In genomic region chr17:40516581-40517285, GRCh38 we compare ENCODE assay signal across 8 cellular contexts. TPM values are rescaled to one million over a fixed set of nuclear protein-coding genes. Genes with fewer than 3 reads are reported as not detected.
DNase-seq lines count a peak whose midpoint lies in the region; ATAC-seq and TF ChIP-seq lines count a peak whose summit lies in the region.

No MANE protein-coding gene starts in this region.

- H3K27ac ChIP-seq in esophagus squamous epithelium = peak overlapping the region; percentile 46 to 73 (median 56)

- peak; percentile 74 for ATAC-seq in GM18498 (IDR thresholded peaks at IDR 0.05; ENCODE audit: unreplicated experiment)
- ATAC-seq in activated CD4-positive, alpha-beta T cell treated with anti-CD3 and anti-CD28 coated beads for 36 hours = peak; percentile 76
- ATAC-seq in stimulated activated effector memory CD8-positive, alpha-beta T cell treated with anti-CD3 and anti-CD28 coated beads, Interleukin-12 subunit alpha, Interleukin-12 subunit beta, amount 100 ng/mL, for 72 hours = peak; percentile 89
- ATAC-seq in GM18870 (IDR thresholded peaks at IDR 0.05; ENCODE audit: unreplicated experiment) = no peak

- H3K9me3 Mint-ChIP-seq in activated CD4-positive, alpha-beta T cell treated with anti-CD3 and anti-CD28 coated beads for 36 hours (ENCODE audit: low read depth) = no peaks in the 10 kb centered on the region
- H3K9me3 Mint-ChIP-seq in stimulated activated effector memory CD8-positive, alpha-beta T cell treated with anti-CD3 and anti-CD28 coated beads, Interleukin-12 subunit alpha, Interleukin-12 subunit beta, amount 100 ng/mL, for 72 hours = no peaks in the 10 kb centered on the region

- no peaks in the 10 kb centered on the region for H3K36me3 ChIP-seq in esophagus squamous epithelium

- no peaks in the 10 kb centered on the region for H3K9me3 ChIP-seq in esophagus squamous epithelium

- CTCF ChIA-PET in activated CD4-positive, alpha-beta T cell treated with anti-CD3 and anti-CD28 coated beads for 36 hours (lab: Charles Lee) = interaction anchor here (0.7 to 5.2 kb wide), 6 partner anchors 11 to 61 kb away, joined by 3 to 35 read pairs (median 4); no protein-coding TSS in a partner anchor

- no peak for TF ChIP-seq CTCF in esophagus squamous epithelium (IDR thresholded peaks at IDR 0.05)

- peaks cover 57% of the 10 kb centered on the region for H3K4me1 Mint-ChIP-seq in activated CD4-positive, alpha-beta T cell treated with anti-CD3 and anti-CD28 coated beads for 36 hours
- H3K4me1 Mint-ChIP-seq in stimulated activated effector memory CD8-positive, alpha-beta T cell treated with anti-CD3 and anti-CD28 coated beads, Interleukin-12 subunit alpha, Interleukin-12 subunit beta, amount 100 ng/mL, for 72 hours = peaks cover 63% of the 10 kb centered on the region

- peaks cover 2% of the 10 kb centered on the region for H3K27me3 Mint-ChIP-seq in activated CD4-positive, alpha-beta T cell treated with anti-CD3 and anti-CD28 coated beads for 36 hours

- peak overlapping the region; percentile 76 for H3K4me3 Mint-ChIP-seq in activated CD4-positive, alpha-beta T cell treated with anti-CD3 and anti-CD28 coated beads for 36 hours
- peak overlapping the region; percentile 66 for H3K4me3 Mint-ChIP-seq in stimulated activated effector memory CD8-positive, alpha-beta T cell treated with anti-CD3 and anti-CD28 coated beads, Interleukin-12 subunit alpha, Interleukin-12 subunit beta, amount 100 ng/mL, for 72 hours

- POLR2A ChIA-PET in activated CD4-positive, alpha-beta T cell treated with anti-CD3 and anti-CD28 coated beads for 36 hours (lab: Charles Lee) = interaction anchor here (0.7 to 1.2 kb wide), 2 partner anchors 15 to 16 kb away, joined by 4 to 7 read pairs; no protein-coding TSS in a partner anchor

- peaks cover 19% of the 10 kb centered on the region for H3K36me3 Mint-ChIP-seq in activated CD4-positive, alpha-beta T cell treated with anti-CD3 and anti-CD28 coated beads for 36 hours (ENCODE audit: low read depth)
- peaks cover 6% of the 10 kb centered on the region for H3K36me3 Mint-ChIP-seq in stimulated activated effector memory CD8-positive, alpha-beta T cell treated with anti-CD3 and anti-CD28 coated beads, Interleukin-12 subunit alpha, Interleukin-12 subunit beta, amount 100 ng/mL, for 72 hours

- peak; percentile 40 for DNase-seq in KG1 (lab: John Stamatoyannopoulos, UW)
- DNase-seq in activated CD4-positive, alpha-beta T cell treated with anti-CD3 and anti-CD28 coated beads for 36 hours = peak; percentile 77
- DNase-seq in esophagus squamous epithelium (lab: John Stamatoyannopoulos, UW) = no peak
- DNase-seq in stimulated activated effector memory CD8-positive, alpha-beta T cell treated with anti-CD3 and anti-CD28 coated beads, Interleukin-12 subunit alpha, Interleukin-12 subunit beta, amount 100 ng/mL, for 72 hours (ENCODE audit: low spot score in 2 of 2) = peak; percentile 37 to 78
- no peak for DNase-seq in NCI-H2171 treated with DMSO at 0.1 percent for 48 hours (lab: John Stamatoyannopoulos, UW)
- no peak for DNase-seq in SK-N-DZ (ENCODE audit: low spot score)

- no peaks in the 10 kb centered on the region for H3K27me3 ChIP-seq in esophagus squamous epithelium

- intact Hi-C loops in activated CD4-positive, alpha-beta T cell treated with anti-CD3 and anti-CD28 coated beads for 36 hours (cut with DNase I, micrococcal nuclease) = loop anchor here (1.0 to 2.0 kb wide), 5 partner anchors 14 to 44 kb away; no protein-coding TSS in a partner anchor
- intact Hi-C loops in esophagus squamous epithelium (cut with DNase I) = no loop called here

- WGBS in esophagus squamous epithelium, 2 donors = 15 to 16% methylated on average over 2 to 3 of the region's 3 CpGs

- H3K27ac Mint-ChIP-seq in activated CD4-positive, alpha-beta T cell treated with anti-CD3 and anti-CD28 coated beads for 36 hours = peak overlapping the region; percentile 73
- peak overlapping the region; percentile 3 for H3K27ac Mint-ChIP-seq in stimulated activated effector memory CD8-positive, alpha-beta T cell treated with anti-CD3 and anti-CD28 coated beads, Interleukin-12 subunit alpha, Interleukin-12 subunit beta, amount 100 ng/mL, for 72 hours

- peaks cover 4 to 79% (median 38%) of the 10 kb centered on the region in 3 donors for H3K4me1 ChIP-seq in esophagus squamous epithelium

- TF ChIP-seq POLR2A in esophagus squamous epithelium (IDR thresholded peaks at IDR 0.05) = no peak

- no peak overlapping the region for H3K4me3 ChIP-seq in esophagus squamous epithelium

RNA-seq across cellular contexts. Expression of gene TNS4, which starts 15.3 kb away (rescaled TPM):
- total RNA-seq in activated CD4-positive, alpha-beta T cell treated with anti-CD3 and anti-CD28 coated beads for 36 hours = 10 to 100 TPM; 10.8 to 12.8 TPM
- 100 to 1,000 TPM in 1 of 4 donors, 10 to 100 TPM in 3; 34.6 to 104 (median 71.1) TPM for total RNA-seq in esophagus squamous epithelium
- 0.09 TPM in 1 of 2 replicates, not detected in the other for polyA plus RNA-seq in SK-N-DZ (2014; cell fraction: cytosol; rRNA removed)
- not detected in 2 replicates for polyA plus RNA-seq in SK-N-DZ (2014; cell fraction: nucleus; rRNA removed)

RNA-seq across cellular contexts. Expression of gene CCR7, which starts 48.5 kb away (rescaled TPM):
- total RNA-seq in activated CD4-positive, alpha-beta T cell treated with anti-CD3 and anti-CD28 coated beads for 36 hours = 100 to 1,000 TPM; 325 to 389 TPM
- under 1 TPM in 3 of 4 donors, not detected in 1; 0.12 to 0.95 (median 0.53) TPM for total RNA-seq in esophagus squamous epithelium
- polyA plus RNA-seq in SK-N-DZ (2014; cell fraction: cytosol; rRNA removed) = 0.07 TPM in 1 of 2 replicates, not detected in the other
- polyA plus RNA-seq in SK-N-DZ (2014; cell fraction: nucleus; rRNA removed) = not detected in 2 replicates

Comparison
In these comparisons a context has a peak if more than half of its experiments do, and no peak if none do; other contexts are left out.
1. DNase-seq: peak in KG1 (single experiment), activated CD4-positive, alpha-beta T cell treated with anti-CD3 and anti-CD28 coated beads for 36 hours (single experiment) and stimulated activated effector memory CD8-positive, alpha-beta T cell treated with anti-CD3 and anti-CD28 coated beads, Interleukin-12 subunit alpha, Interleukin-12 subunit beta, amount 100 ng/mL, for 72 hours (2 of 2); none in esophagus squamous epithelium (single experiment), NCI-H2171 treated with DMSO at 0.1 percent for 48 hours (single experiment) and SK-N-DZ (single experiment).
2. RNA of gene CCR7, which starts 48.5 kb away (total RNA-seq): 325 to 389 TPM in activated CD4-positive, alpha-beta T cell treated with anti-CD3 and anti-CD28 coated beads for 36 hours; 0.12 to 0.95 TPM in esophagus squamous epithelium; every median in the first group is over 100 times any median in the second.